Comparison of ENCODE assay signal across 1 cellular context in the genomic region with DNA sequence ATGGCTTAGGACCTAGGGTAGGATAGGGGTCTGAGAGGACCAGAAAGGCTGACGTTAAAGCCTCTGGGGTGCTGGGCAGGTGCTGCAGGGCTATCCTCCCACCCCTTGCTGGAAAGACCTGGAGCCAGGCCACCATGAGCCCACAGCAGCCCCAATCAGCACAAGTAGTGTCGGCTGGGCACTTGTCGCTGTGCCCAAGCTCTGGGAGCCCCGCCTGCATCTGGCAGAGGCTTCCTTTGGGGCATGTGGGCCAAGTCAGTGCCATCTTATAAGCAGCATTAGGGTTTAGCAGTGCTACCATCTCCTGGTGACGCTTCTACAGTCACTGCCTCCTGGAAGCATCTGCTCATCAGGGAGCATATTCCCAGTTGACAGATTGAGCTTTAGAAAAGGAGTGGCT.
TF ChIP-seq lines count a peak whose summit lies in the region.

No MANE protein-coding gene starts in this region.

TF ChIP-seq in IMR-90, 13 proteins besides CTCF, POLR2A, EP300 and RAD21 (continued from another document):
- TF ChIP-seq NFE2L2 (IDR thresholded peaks at IDR 0.05; ENCODE audit: low read depth, low read length) (no peak), CEBPB (IDR thresholded peaks at IDR 0.05; ENCODE audit: low read depth, low read length) (no peak), BHLHE40 (IDR thresholded peaks at IDR 0.05; ENCODE audit: low read depth, low read length) (no peak), MAFK (IDR thresholded peaks at IDR 0.05; ENCODE audit: low read depth, low read length) (no peak), CHD1 (IDR thresholded peaks at IDR 0.05; ENCODE audit: low read depth, low read length) (no peak)
- TF ChIP-seq, protein P1, sequence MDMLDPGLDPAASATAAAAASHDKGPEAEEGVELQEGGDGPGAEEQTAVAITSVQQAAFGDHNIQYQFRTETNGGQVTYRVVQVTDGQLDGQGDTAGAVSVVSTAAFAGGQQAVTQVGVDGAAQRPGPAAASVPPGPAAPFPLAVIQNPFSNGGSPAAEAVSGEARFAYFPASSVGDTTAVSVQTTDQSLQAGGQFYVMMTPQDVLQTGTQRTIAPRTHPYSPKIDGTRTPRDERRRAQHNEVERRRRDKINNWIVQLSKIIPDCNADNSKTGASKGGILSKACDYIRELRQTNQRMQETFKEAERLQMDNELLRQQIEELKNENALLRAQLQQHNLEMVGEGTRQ (IDR thresholded peaks at IDR 0.05; ENCODE audit: low read depth, low read length): no peak
- TF ChIP-seq, protein P2, sequence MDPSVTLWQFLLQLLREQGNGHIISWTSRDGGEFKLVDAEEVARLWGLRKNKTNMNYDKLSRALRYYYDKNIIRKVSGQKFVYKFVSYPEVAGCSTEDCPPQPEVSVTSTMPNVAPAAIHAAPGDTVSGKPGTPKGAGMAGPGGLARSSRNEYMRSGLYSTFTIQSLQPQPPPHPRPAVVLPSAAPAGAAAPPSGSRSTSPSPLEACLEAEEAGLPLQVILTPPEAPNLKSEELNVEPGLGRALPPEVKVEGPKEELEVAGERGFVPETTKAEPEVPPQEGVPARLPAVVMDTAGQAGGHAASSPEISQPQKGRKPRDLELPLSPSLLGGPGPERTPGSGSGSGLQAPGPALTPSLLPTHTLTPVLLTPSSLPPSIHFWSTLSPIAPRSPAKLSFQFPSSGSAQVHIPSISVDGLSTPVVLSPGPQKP (IDR thresholded peaks at IDR 0.05; ENCODE audit: borderline replicate concordance, low read depth, low read length): no peak
